Comparison of ENCODE assay signal across 9 cellular contexts in the genomic region with DNA sequence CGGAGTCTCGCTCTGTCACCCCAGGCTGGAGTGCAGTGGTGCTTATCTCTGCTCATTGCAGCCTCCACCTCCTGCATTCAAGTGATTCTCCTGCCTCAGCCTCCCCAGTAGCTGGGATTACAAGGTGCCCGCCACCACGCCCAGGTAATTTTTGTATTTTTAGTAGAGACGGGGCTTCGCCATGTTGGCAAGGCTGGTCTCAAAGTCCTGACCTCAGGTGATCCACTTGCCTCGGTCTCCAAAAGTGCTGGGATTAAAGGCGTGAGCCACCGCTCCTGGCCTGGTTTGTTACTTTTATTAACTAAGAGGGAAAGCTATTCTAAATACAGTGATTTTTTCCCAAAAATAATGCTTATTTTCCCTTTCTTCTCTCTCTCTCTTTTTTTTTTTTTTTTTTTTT. TPM values are rescaled to one million over a fixed set of nuclear protein-coding genes. Genes with fewer than 3 reads are reported as not detected.
A peak's percentile ranks its signal among the peaks of the same experiment; 100 is the strongest.
DNase-seq lines count a peak whose midpoint lies in the region; ATAC-seq and TF ChIP-seq lines count a peak whose summit lies in the region.
"Had no signal": no experiment of that assay in that cellular context is flagged by ENCODE, and none has a peak within 500 bp of the region (broad histone marks: within the 10 kb centered on the region; RNA-seq: fewer than 3 reads in every experiment).

No MANE protein-coding gene starts in this region.

- H3K4me1 ChIP-seq in ascending aorta (peaks cover 0 to 5% of the 10 kb centered on the region in 2 donors), mesenchymal stem cell (ENCODE audit: control insufficient read depth, insufficient read depth, low read depth, low read length) (no peaks in the 10 kb centered on the region), thoracic aorta (ENCODE audit: control insufficient read depth in 1 of 2, low read depth in 2 of 2) (peaks cover 4% of the 10 kb centered on the region in 2 donors)
- H3K4me1 ChIP-seq: thyroid gland had no signal

- peak overlapping the region; percentile 61 to 99 for H3K4me3 ChIP-seq in ascending aorta
- H3K4me3 ChIP-seq in mesenchymal stem cell (ENCODE audit: insufficient read depth in 1 of 2, low read depth in 1 of 2, low read length in 2 of 2) = peak overlapping the region in 1 of 2 experiments; percentile 98
- H3K4me3 ChIP-seq in thoracic aorta = peak overlapping the region; percentile 83

- H3K27ac Mint-ChIP-seq in activated CD8-positive, alpha-beta memory T cell treated with anti-CD3 and anti-CD28 coated beads, Interleukin-2, amount 10 ng/mL, durations not matched to agents 7 days and 5 days = peak overlapping the region; percentile 92

- H3K18ac ChIP-seq in mesenchymal stem cell (ENCODE audit: low read depth in 1 of 2, low read length in 2 of 2) = no peak overlapping the region

- H3K27ac ChIP-seq in ascending aorta (no peak overlapping the region), mesenchymal stem cell (ENCODE audit: low read length, poor library complexity, severe bottlenecking) (no peak overlapping the region), thoracic aorta (no peak overlapping the region)

- H3K4ac ChIP-seq in mesenchymal stem cell (ENCODE audit: low read depth in 1 of 2, low read length in 2 of 2) = no peak overlapping the region

- no peak overlapping the region for H2BK120ac ChIP-seq in mesenchymal stem cell (ENCODE audit: low read depth, low read length)

- peaks cover 7% of the 10 kb centered on the region for H3K79me1 ChIP-seq in mesenchymal stem cell (replicated peaks; ENCODE audit: low read length, poor library complexity, severe bottlenecking)

- H3K36me3 ChIP-seq in ascending aorta (no peaks in the 10 kb centered on the region), mesenchymal stem cell (ENCODE audit: control insufficient read depth in 1 of 2, insufficient read depth in 2 of 2, low read depth in 1 of 2, low read length in 2 of 2) (no peaks in the 10 kb centered on the region), thoracic aorta (no peaks in the 10 kb centered on the region)
- H3K36me3 ChIP-seq: thyroid gland had no signal

- H2AFZ ChIP-seq in mesenchymal stem cell (ENCODE audit: low read depth, low read length) = no peak overlapping the region

- intact Hi-C loops in ascending aorta (cut with DNase I) = loop anchor here (2.0 to 10.0 kb wide), 3 partner anchors 177 to 1854 kb away; a partner anchor contains a TSS

- H3K27me3 Mint-ChIP-seq in activated CD8-positive, alpha-beta memory T cell treated with anti-CD3 and anti-CD28 coated beads, Interleukin-2, amount 10 ng/mL, durations not matched to agents 7 days and 5 days = peaks cover 16% of the 10 kb centered on the region

- peak overlapping the region; percentile 43 for H4K8ac ChIP-seq in mesenchymal stem cell (ENCODE audit: low read length)

- peaks cover 25% of the 10 kb centered on the region for H3K4me1 Mint-ChIP-seq in activated CD8-positive, alpha-beta memory T cell treated with anti-CD3 and anti-CD28 coated beads, Interleukin-2, amount 10 ng/mL, durations not matched to agents 7 days and 5 days

- DNase-seq in activated CD8-positive, alpha-beta memory T cell treated with anti-CD3 and anti-CD28 coated beads, Interleukin-2, amount 10 ng/mL, durations not matched to agents 7 days and 5 days = no peak
- no peak for DNase-seq in activated CD8-positive, alpha-beta memory T cell treated with anti-CD3 and anti-CD28 coated beads for 24 hours
- DNase-seq in ascending aorta (ENCODE audit: low spot score in 2 of 2) (no peak), mesenchymal stem cell (no peak), thoracic aorta (ENCODE audit: low spot score) (no peak), cortex of kidney (lab: John Stamatoyannopoulos, UW) (no peak)

- peak overlapping the region; percentile 92 for H3K4me3 Mint-ChIP-seq in activated CD8-positive, alpha-beta memory T cell treated with anti-CD3 and anti-CD28 coated beads, Interleukin-2, amount 10 ng/mL, durations not matched to agents 7 days and 5 days

- H2BK15ac ChIP-seq in mesenchymal stem cell (ENCODE audit: low read depth, poor library complexity, severe bottlenecking) = no peak overlapping the region

- 89% methylated on average over 5 of the region's 9 CpGs for WGBS in mesenchymal stem cell

- H3K36me3 Mint-ChIP-seq in activated CD8-positive, alpha-beta memory T cell treated with anti-CD3 and anti-CD28 coated beads, Interleukin-2, amount 10 ng/mL, durations not matched to agents 7 days and 5 days = peaks cover 28% of the 10 kb centered on the region

- H2BK12ac ChIP-seq in mesenchymal stem cell (ENCODE audit: low read length in 2 of 2) = no peak overlapping the region

- H3K9ac ChIP-seq in mesenchymal stem cell (ENCODE audit: low read length) = peak overlapping the region; percentile 97

- no peak overlapping the region for H3K14ac ChIP-seq in mesenchymal stem cell (ENCODE audit: low read length in 2 of 2)

- no peak for ATAC-seq in activated CD8-positive, alpha-beta memory T cell treated with anti-CD3 and anti-CD28 coated beads, Interleukin-2, amount 10 ng/mL, durations not matched to agents 7 days and 5 days
- ATAC-seq in thoracic aorta (ENCODE audit: insufficient number of reproducible peaks, low FRiP score, low read depth) (no peak), HG02938 (IDR thresholded peaks at IDR 0.05; ENCODE audit: unreplicated experiment) (no peak), GM18907 (IDR thresholded peaks at IDR 0.05; ENCODE audit: unreplicated experiment) (no peak)

- H3K9me3 ChIP-seq in ascending aorta = no peaks in the 10 kb centered on the region
- H3K9me3 ChIP-seq in mesenchymal stem cell (ENCODE audit: control insufficient read depth, low read length) = no peaks in the 10 kb centered on the region
- H3K9me3 ChIP-seq in thoracic aorta = no peaks in the 10 kb centered on the region
- H3K9me3 ChIP-seq: thyroid gland had no signal

- H3K27me3 ChIP-seq in ascending aorta = no peaks in the 10 kb centered on the region
- no peaks in the 10 kb centered on the region for H3K27me3 ChIP-seq in mesenchymal stem cell (ENCODE audit: control insufficient read depth in 1 of 2, insufficient read depth in 1 of 2, low read length in 2 of 2)
- H3K27me3 ChIP-seq in thoracic aorta (replicated peaks; ENCODE audit: insufficient read depth) = no peaks in the 10 kb centered on the region
- H3K27me3 ChIP-seq: thyroid gland had no signal

- TF ChIP-seq CTCF in ascending aorta (IDR thresholded peaks at IDR 0.05) (no peak), thoracic aorta (IDR thresholded peaks at IDR 0.05) (no peak)

- H2BK5ac ChIP-seq in mesenchymal stem cell (ENCODE audit: low read depth, low read length, poor library complexity, severe bottlenecking) = no peak overlapping the region

- CTCF ChIA-PET in activated CD8-positive, alpha-beta memory T cell treated with anti-CD3 and anti-CD28 coated beads, Interleukin-2, amount 10 ng/mL, durations not matched to agents 7 days and 5 days (lab: Charles Lee) = interaction anchor here (0.6 kb wide), 1 partner anchor 65 kb away, joined by 3 read pairs; no protein-coding TSS in a partner anchor

- H3K9me3 Mint-ChIP-seq in activated CD8-positive, alpha-beta memory T cell treated with anti-CD3 and anti-CD28 coated beads, Interleukin-2, amount 10 ng/mL, durations not matched to agents 7 days and 5 days (ENCODE audit: low read depth) = no peaks in the 10 kb centered on the region

- H3K4me2 ChIP-seq in mesenchymal stem cell (ENCODE audit: low read length, poor library complexity, severe bottlenecking) = no peak overlapping the region

- H2AK5ac ChIP-seq in mesenchymal stem cell (ENCODE audit: low read length, severe bottlenecking) = no peak overlapping the region

- no peak overlapping the region for H4K91ac ChIP-seq in mesenchymal stem cell (ENCODE audit: low read length)

- no peak overlapping the region for H3K23ac ChIP-seq in mesenchymal stem cell (ENCODE audit: low read length in 2 of 2)

RNA-seq across cellular contexts. Expression of a gene that starts 0.9 kb away (rescaled TPM):
- total RNA-seq in activated CD8-positive, alpha-beta memory T cell treated with anti-CD3 and anti-CD28 coated beads, Interleukin-2, amount 10 ng/mL, durations not matched to agents 7 days and 5 days = 10 to 100 TPM; 56.6 to 73.3 TPM
- total RNA-seq in ascending aorta (not detected), thoracic aorta (1 to 10 TPM in 1 of 2 donors, under 1 TPM in 1; 0.41 to 1.3 TPM)
- polyA plus RNA-seq in mesenchymal stem cell (2013, experiment 1 of 2) = 3.8 TPM
- polyA plus RNA-seq in mesenchymal stem cell (2013, experiment 2 of 2) = 3.6 TPM

Comparison
In these comparisons a context has a peak if more than half of its experiments do, and no peak if none do; other contexts are left out.
1. RNA of a gene that starts 0.9 kb away (total RNA-seq): 56.6 to 73.3 TPM in activated CD8-positive, alpha-beta memory T cell treated with anti-CD3 and anti-CD28 coated beads, Interleukin-2, amount 10 ng/mL, durations not matched to agents 7 days and 5 days; 0.41 to 1.3 TPM in thoracic aorta and not detected in ascending aorta (single experiment); every median in the first group is over 10 times any median in the second.